ENCODE assay signal across 8 cellular contexts in genomic region chr19:44753619-44753931, GRCh38. TPM values are rescaled to one million over a fixed set of nuclear protein-coding genes. Genes with fewer than 3 reads are reported as not detected.
DNase-seq lines count a peak whose midpoint lies in the region; ATAC-seq and TF ChIP-seq lines count a peak whose summit lies in the region.

No MANE protein-coding gene starts in this region.

- H3F3A ChIP-seq in PC-9 (ENCODE audit: insufficient read depth, low read depth): peaks cover 31% of the 10 kb centered on the region

- H3K4ac ChIP-seq in neuronal stem cell (ENCODE audit: low read length): no peak overlapping the region

- ATAC-seq in GM21528 (IDR thresholded peaks at IDR 0.05; ENCODE audit: low FRiP score, unreplicated experiment): no peak

- no CpG with 5 or more reads among the region's 12 CpGs for WGBS in neuronal stem cell (ENCODE audit: extremely low coverage in 2 of 2, insufficient read length in 2 of 2, insufficient replicate concordance in 1 of 2), 2 donors

- no peak overlapping the region for H2BK5ac ChIP-seq in neuronal stem cell (ENCODE audit: low read length)

- H3K4me3 ChIP-seq in CD4-positive, alpha-beta memory T cell (ENCODE audit: low read length in 2 of 2): peak overlapping the region; percentile 74 to 90
- peak overlapping the region; percentile 43; the same call in 1 of the 2 replicates for H3K4me3 ChIP-seq in PC-9
- peak overlapping the region; percentile 23 for H3K4me3 ChIP-seq in endocrine pancreas (ENCODE audit: control insufficient read depth, insufficient read depth, low read length)
- peak overlapping the region; percentile 14 to 37 for H3K4me3 ChIP-seq in neuronal stem cell (ENCODE audit: low read length in 2 of 2)

- H3K9me3 Mint-ChIP-seq in CD4-positive, alpha-beta memory T cell: no peaks in the 10 kb centered on the region

- H3K79me1 ChIP-seq in neuronal stem cell (ENCODE audit: low read depth, low read length): no peaks in the 10 kb centered on the region

- H3K9me3 ChIP-seq in CD4-positive, alpha-beta memory T cell (ENCODE audit: control insufficient read depth in 1 of 2, low read length in 2 of 2): no peaks in the 10 kb centered on the region
- no peaks in the 10 kb centered on the region for H3K9me3 ChIP-seq in PC-9 (ENCODE audit: insufficient read depth, low read depth)
- no peaks in the 10 kb centered on the region for H3K9me3 ChIP-seq in endocrine pancreas (ENCODE audit: control insufficient read depth, low read length)
- H3K9me3 ChIP-seq in neuronal stem cell (replicated peaks in 1 of 2; ENCODE audit: control insufficient read depth in 2 of 2, insufficient read depth in 1 of 2, low read depth in 1 of 2, low read length in 2 of 2): no peaks in the 10 kb centered on the region

- intact Hi-C loops in CD4-positive, alpha-beta memory T cell (cut with micrococcal nuclease): loop anchor here (1.0 kb wide), 2 partner anchors 17 to 29 kb away; no protein-coding TSS in a partner anchor
- intact Hi-C loops in PC-9 (cut with micrococcal nuclease; ENCODE audit: unreplicated experiment): loop anchor here (1.0 kb wide), 1 partner anchor 29 kb away; no protein-coding TSS in a partner anchor

- POLR2A ChIA-PET in CD4-positive, alpha-beta memory T cell (lab: Charles Lee; ENCODE audit: partially characterized antibody): interaction anchor here (0.8 to 2.5 kb wide), 9 partner anchors 8 to 29 kb away, joined by 3 to 8 read pairs (median 6); no protein-coding TSS in a partner anchor
- POLR2A ChIA-PET in PC-9 (lab: Charles Lee; ENCODE audit: unreplicated experiment): interaction anchor here (0.8 kb wide), 1 partner anchor 29 kb away, joined by 6 read pairs; no protein-coding TSS in a partner anchor

- no peak overlapping the region for H2BK15ac ChIP-seq in neuronal stem cell (ENCODE audit: low read length)

- peaks cover 20 to 58% of the 10 kb centered on the region in 2 donors for H3K36me3 Mint-ChIP-seq in CD4-positive, alpha-beta memory T cell

- BruUV-seq in PC-9 (replicated peaks; lab: Mats Ljungman, UMichigan): no TSS peak

- H3K4me1 Mint-ChIP-seq in CD4-positive, alpha-beta memory T cell: peaks cover 37 to 78% (median 54%) of the 10 kb centered on the region in 4 donors

- no peaks in the 10 kb centered on the region for H4K20me1 ChIP-seq in PC-9 (ENCODE audit: insufficient read depth)

- no peaks in the 10 kb centered on the region for H3K9me2 ChIP-seq in PC-9 (ENCODE audit: insufficient read depth)

- peaks cover 22% of the 10 kb centered on the region for H3K36me3 ChIP-seq in CD4-positive, alpha-beta memory T cell (ENCODE audit: insufficient read depth, low read length)
- H3K36me3 ChIP-seq in PC-9 (ENCODE audit: low read depth): peaks cover 22% of the 10 kb centered on the region
- no peaks in the 10 kb centered on the region for H3K36me3 ChIP-seq in endocrine pancreas (ENCODE audit: control insufficient read depth, insufficient read depth, low read length)
- H3K36me3 ChIP-seq in neuronal stem cell (replicated peaks in 1 of 2; ENCODE audit: control insufficient read depth in 2 of 2, insufficient read depth in 2 of 2, low read length in 2 of 2): no peaks in the 10 kb centered on the region

- CTCF ChIA-PET in CD4-positive, alpha-beta memory T cell (lab: Charles Lee; ENCODE audit: partially characterized antibody): interaction anchor here (0.5 to 4.9 kb wide), 6 partner anchors 13 to 1736 kb away, joined by 3 to 41 read pairs (median 6); no protein-coding TSS in a partner anchor
- CTCF ChIA-PET in PC-9 (lab: Charles Lee): interaction anchor here (0.6 to 1.0 kb wide), 4 partner anchors 21 to 65 kb away, joined by 3 to 11 read pairs (median 4); no protein-coding TSS in a partner anchor

- peaks cover 68% of the 10 kb centered on the region for H3K4me1 ChIP-seq in CD4-positive, alpha-beta memory T cell (ENCODE audit: insufficient read depth, low read length)
- peaks cover 48% of the 10 kb centered on the region for H3K4me1 ChIP-seq in PC-9 (replicated peaks; ENCODE audit: insufficient read depth)
- H3K4me1 ChIP-seq in endocrine pancreas (ENCODE audit: control insufficient read depth, insufficient read depth, low read length): peaks cover 8% of the 10 kb centered on the region
- H3K4me1 ChIP-seq in neuronal stem cell (ENCODE audit: control insufficient read depth in 2 of 2, insufficient read depth in 1 of 2, low read depth in 1 of 2, low read length in 2 of 2): peaks cover 15 to 33% of the 10 kb centered on the region in 2 donors

- H3K23ac ChIP-seq in neuronal stem cell (ENCODE audit: low read depth, low read length, poor library complexity): peak overlapping the region; percentile 90

- no peak overlapping the region for H4K8ac ChIP-seq in neuronal stem cell (ENCODE audit: low read depth, low read length)

- H2BK120ac ChIP-seq in neuronal stem cell (ENCODE audit: low read depth, low read length): no peak overlapping the region

- H3K27me3 ChIP-seq in CD4-positive, alpha-beta memory T cell (ENCODE audit: insufficient read depth, low read length): no peaks in the 10 kb centered on the region
- H3K27me3 ChIP-seq in PC-9 (ENCODE audit: insufficient read depth, low read depth) (no peaks in the 10 kb centered on the region), endocrine pancreas (ENCODE audit: control insufficient read depth, insufficient read depth, low read length) (no peaks in the 10 kb centered on the region), neuronal stem cell (ENCODE audit: control insufficient read depth in 3 of 3, insufficient read depth in 3 of 3, low read depth in 1 of 3, low read length in 3 of 3) (peaks cover 0 to 86% (median 29%) of the 10 kb centered on the region in 3 experiments)

- H3K9ac ChIP-seq in endocrine pancreas (ENCODE audit: control insufficient read depth, insufficient read depth, low read length) (peak overlapping the region; percentile 50), neuronal stem cell (ENCODE audit: low read depth, low read length, poor library complexity) (peak overlapping the region; percentile 63)

- no peaks in the 10 kb centered on the region for H3K27me3 Mint-ChIP-seq in CD4-positive, alpha-beta memory T cell

- H3K14ac ChIP-seq in neuronal stem cell (ENCODE audit: low read length): no peak overlapping the region

- no peak for DNase-seq in CD4-positive, alpha-beta memory T cell
- DNase-seq in PC-9: no peak
- no peak for DNase-seq in neuronal stem cell (ENCODE audit: low spot score)
- no peak for DNase-seq in DMS 273 treated with DMSO at 0.1 percent for 48 hours (lab: John Stamatoyannopoulos, UW)
- no peak for DNase-seq in DMS53 treated with DMSO at 0.1 percent for 48 hours (lab: John Stamatoyannopoulos, UW; ENCODE audit: unreplicated experiment)
- no peak for DNase-seq in activated CD4-positive, CD25-positive, alpha-beta regulatory T cell treated with anti-CD3 and anti-CD28 coated beads, Interleukin-2, amount 50 U/mL, for 72 hours

- TF ChIP-seq CTCF in PC-9 (conservative IDR thresholded peaks at IDR 0.05): no peak

- H3K4me2 ChIP-seq in PC-9 (peak overlapping the region; percentile 75), neuronal stem cell (ENCODE audit: insufficient read depth, low read length, poor library complexity, severe bottlenecking) (no peak overlapping the region)

- H2AFZ ChIP-seq in PC-9 (no peak overlapping the region), neuronal stem cell (ENCODE audit: low read length) (peak overlapping the region; percentile 84)

- no peak overlapping the region for H3K18ac ChIP-seq in neuronal stem cell (ENCODE audit: low read length)

- peak overlapping the region; percentile 97 to 100 (median 98) for H3K27ac Mint-ChIP-seq in CD4-positive, alpha-beta memory T cell

- peak overlapping the region; percentile 89 to 96 (median 93) for H3K4me3 Mint-ChIP-seq in CD4-positive, alpha-beta memory T cell

- no peak overlapping the region for H2AK5ac ChIP-seq in neuronal stem cell (ENCODE audit: low read depth, low read length)

- peak overlapping the region; percentile 95 for H3K27ac ChIP-seq in CD4-positive, alpha-beta memory T cell (ENCODE audit: low read depth, low read length)
- H3K27ac ChIP-seq in PC-9 (peak overlapping the region; percentile 70), neuronal stem cell (replicated peaks; ENCODE audit: low read length) (no peak overlapping the region)

- H4K91ac ChIP-seq in neuronal stem cell (ENCODE audit: low read depth, low read length, poor library complexity): no peak overlapping the region

- no peak overlapping the region for H2BK12ac ChIP-seq in neuronal stem cell (ENCODE audit: low read length)

- peaks cover 39% of the 10 kb centered on the region for H3K79me2 ChIP-seq in PC-9 (ENCODE audit: low read depth)

RNA-seq across cellular contexts. Expression of gene BCL3, which starts 5.1 kb away (rescaled TPM):
- total RNA-seq in CD4-positive, alpha-beta memory T cell: 10 to 100 TPM; 10.9 to 11.8 TPM
- 10 to 100 TPM in 1 of 2 donors, 1 to 10 TPM in 1; 3.9 to 15.0 TPM for polyA plus RNA-seq in CD4-positive, alpha-beta memory T cell
- total RNA-seq in PC-9 (2021): 36.1 and 38.9 TPM in 2 replicates
- polyA plus RNA-seq in neuronal stem cell (2013, experiment 1 of 2): 1.8 TPM
- polyA plus RNA-seq in neuronal stem cell (2013, experiment 2 of 2): 1.5 TPM

RNA-seq across cellular contexts. Expression of gene CBLC, which starts 24.1 kb away (rescaled TPM):
- total RNA-seq in CD4-positive, alpha-beta memory T cell: not detected
- not detected for polyA plus RNA-seq in CD4-positive, alpha-beta memory T cell
- 53.6 and 68.8 TPM in 2 replicates for total RNA-seq in PC-9 (2021)
- 0.42 TPM for polyA plus RNA-seq in neuronal stem cell (2013, experiment 1 of 2)
- 0.43 TPM for polyA plus RNA-seq in neuronal stem cell (2013, experiment 2 of 2)

RNA-seq across cellular contexts. Expression of gene CEACAM16, which starts 54.6 kb away (rescaled TPM):
- total RNA-seq in CD4-positive, alpha-beta memory T cell: not detected
- not detected for polyA plus RNA-seq in CD4-positive, alpha-beta memory T cell
- not detected in 2 replicates for total RNA-seq in PC-9 (2021)
- not detected for polyA plus RNA-seq in neuronal stem cell (2013, experiment 1 of 2)
- polyA plus RNA-seq in neuronal stem cell (2013, experiment 2 of 2): not detected

RNA-seq across cellular contexts. Expression of gene BCAM, which starts 55.3 kb away (rescaled TPM):
- total RNA-seq in CD4-positive, alpha-beta memory T cell: not detected
- polyA plus RNA-seq in CD4-positive, alpha-beta memory T cell: not detected
- total RNA-seq in PC-9 (2021): 146 and 199 TPM in 2 replicates
- 28.4 TPM for polyA plus RNA-seq in neuronal stem cell (2013, experiment 1 of 2)
- 27.8 TPM for polyA plus RNA-seq in neuronal stem cell (2013, experiment 2 of 2)

Comparison
In these comparisons a context has a peak if more than half of its experiments do, and no peak if none do; other contexts are left out.
1. H3K4me3 ChIP-seq: peak in every context shown above with its lines; median percentile 82 in CD4-positive, alpha-beta memory T cell; 43 in PC-9; 26 in neuronal stem cell; 23 in endocrine pancreas.
2. RNA of gene CBLC, which starts 24.1 kb away (total RNA-seq): 53.6 to 68.8 TPM in PC-9; not detected in CD4-positive, alpha-beta memory T cell; every median in the first group is over 10 times any median in the second.